13 cellular contexts compared by ENCODE assay signal in the genomic region with DNA sequence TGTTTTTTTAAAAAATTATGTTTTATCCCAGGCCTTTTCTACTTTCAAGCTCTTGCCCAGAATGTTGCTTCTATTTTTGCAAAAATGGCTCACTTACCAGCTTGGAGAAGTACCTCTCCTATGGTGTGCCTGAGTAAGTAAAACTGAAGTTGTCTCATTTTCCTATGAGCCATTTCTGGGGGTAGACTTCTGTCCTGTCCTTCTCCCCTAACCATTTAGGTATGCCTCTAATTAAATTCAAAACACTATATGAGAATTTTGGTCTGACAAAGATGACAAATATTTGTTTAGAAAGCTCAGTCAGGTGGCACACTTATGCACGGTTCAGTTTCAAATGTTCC.
"Had no signal": no experiment of that assay in that cellular context is flagged by ENCODE, and none has a peak within 500 bp of the region (broad histone marks: within the 10 kb centered on the region; RNA-seq: fewer than 3 reads in every experiment).

No MANE protein-coding gene starts in this region.

- ATAC-seq: naive thymus-derived CD8-positive, alpha-beta T cell; stimulated activated naive B cell treated with anti-CD40 and anti-IgM and Interleukin-4, amounts not matched to agents 10 μg/mL and 1 μg/mL and 100 μg/mL, for 72 hours had no signal

- H3K4me3 Mint-ChIP-seq: naive thymus-derived CD8-positive, alpha-beta T cell; stimulated activated naive B cell treated with anti-CD40 and anti-IgM and Interleukin-4, amounts not matched to agents 10 μg/mL and 1 μg/mL and 100 μg/mL, for 72 hours had no signal

- H3K36me3 ChIP-seq: ascending aorta, breast epithelium, neutrophil, right atrium auricular region had no signal

- H3K36me3 Mint-ChIP-seq: stimulated activated naive B cell treated with anti-CD40 and anti-IgM and Interleukin-4, amounts not matched to agents 10 μg/mL and 1 μg/mL and 100 μg/mL, for 72 hours had no signal

- H3K27ac ChIP-seq: ascending aorta, breast epithelium, neutrophil, right atrium auricular region had no signal

- H3K4me3 ChIP-seq: ascending aorta, breast epithelium, right atrium auricular region had no signal

- DNase-seq: activated CD8-positive, alpha-beta memory T cell treated with anti-CD3 and anti-CD28 coated beads, Interleukin-2, amount 50 U/mL, for 4 hours; activated effector memory CD4-positive, alpha-beta T cell treated with Interleukin-2 at 50 U/mL for 16 hours; cerebellar nuclear complex; effector CD8-positive, alpha-beta T cell; kidney glomerular epithelial cell; naive thymus-derived CD8-positive, alpha-beta T cell; posterior cingulate gyrus; stimulated activated naive B cell treated with anti-CD40 and anti-IgM and Interleukin-4, amounts not matched to agents 10 μg/mL and 1 μg/mL and 100 μg/mL, for 72 hours; substantia nigra had no signal

- H3K27ac Mint-ChIP-seq: naive thymus-derived CD8-positive, alpha-beta T cell; stimulated activated naive B cell treated with anti-CD40 and anti-IgM and Interleukin-4, amounts not matched to agents 10 μg/mL and 1 μg/mL and 100 μg/mL, for 72 hours had no signal

- H3K4me1 Mint-ChIP-seq: stimulated activated naive B cell treated with anti-CD40 and anti-IgM and Interleukin-4, amounts not matched to agents 10 μg/mL and 1 μg/mL and 100 μg/mL, for 72 hours had no signal

- H3K27me3 Mint-ChIP-seq: naive thymus-derived CD8-positive, alpha-beta T cell; stimulated activated naive B cell treated with anti-CD40 and anti-IgM and Interleukin-4, amounts not matched to agents 10 μg/mL and 1 μg/mL and 100 μg/mL, for 72 hours had no signal

- H3K9me3 ChIP-seq: ascending aorta, breast epithelium, neutrophil, right atrium auricular region had no signal

- H3K4me1 ChIP-seq: breast epithelium had no signal
